In genomic region chr14:52262600-52262999, GRCh38 we compare ENCODE assay signal across 1 cellular context.
TF ChIP-seq lines count a peak whose summit lies in the region.

No MANE protein-coding gene starts in this region.

TF ChIP-seq in GM12891, 5 proteins besides CTCF, POLR2A, EP300 and RAD21:
- TF ChIP-seq SPI1 (IDR thresholded peaks at IDR 0.05; ENCODE audit: low read depth, low read length) (peak; percentile 30; the same call in 1 of the 2 replicates), TAF1 (IDR thresholded peaks at IDR 0.05; ENCODE audit: low read depth, low read length) (no peak)
